Comparison of ENCODE assay signal across 20 cellular contexts in genomic region chr3:78969483-78969882, GRCh38.
DNase-seq lines count a peak whose midpoint lies in the region; ATAC-seq and TF ChIP-seq lines count a peak whose summit lies in the region.
"Had no signal": no experiment of that assay in that cellular context is flagged by ENCODE, and none has a peak within 500 bp of the region (broad histone marks: within the 10 kb centered on the region; RNA-seq: fewer than 3 reads in every experiment).

No MANE protein-coding gene starts in this region.

- H3K27me3 ChIP-seq in right atrium auricular region (no peaks in the 10 kb centered on the region), brain microvascular endothelial cell (replicated peaks) (no peaks in the 10 kb centered on the region)
- H3K27me3 ChIP-seq: hepatocyte, right lobe of liver, upper lobe of right lung had no signal

- no peaks in the 10 kb centered on the region for H3K9me3 ChIP-seq in right atrium auricular region
- H3K9me3 ChIP-seq: A549, right lobe of liver, upper lobe of right lung had no signal

- H3K4me3 ChIP-seq in right atrium auricular region, result no peak overlapping the region
- H3K4me3 ChIP-seq in brain microvascular endothelial cell (ENCODE audit: low read depth, low read length), result no peak overlapping the region
- H3K4me3 ChIP-seq: A549, hepatocyte, K562, PC-9, right lobe of liver, upper lobe of right lung had no signal

- H3K36me3 ChIP-seq in right atrium auricular region (no peaks in the 10 kb centered on the region), brain microvascular endothelial cell (replicated peaks) (no peaks in the 10 kb centered on the region)
- H3K36me3 ChIP-seq: right lobe of liver, upper lobe of right lung had no signal

- in situ Hi-C loops in brain microvascular endothelial cell (cut with HindIII; ENCODE audit: low pct_ligation_motif_present, low sequenced_read_pairs), result no loop called here

- no peak for TF ChIP-seq CTCF in right atrium auricular region (IDR thresholded peaks at IDR 0.05)
- no peak for TF ChIP-seq CTCF in brain microvascular endothelial cell (IDR thresholded peaks at IDR 0.05; ENCODE audit: low read depth, low read length, missing control alignments)

- H3K27ac ChIP-seq in right atrium auricular region (no peak overlapping the region), brain microvascular endothelial cell (no peak overlapping the region), substantia nigra (ENCODE audit: low read depth, low read length, poor library complexity, severe bottlenecking) (peak overlapping the region; percentile 66)
- H3K27ac ChIP-seq: A549, hepatocyte, PC-9, right lobe of liver, upper lobe of right lung had no signal

- intact Hi-C loops in Right ventricle myocardium inferior (cut with DNase I) (no loop called here), head of caudate nucleus (cut with DNase I) (no loop called here)

- DNase-seq in Right ventricle myocardium inferior (ENCODE audit: missing footprints) (no peak), right atrium auricular region (ENCODE audit: low spot score) (no peak), brain microvascular endothelial cell (peak; percentile 58), head of caudate nucleus (peak in 38 of 42 donors; percentile 10 to 80 (median 52)), substantia nigra (lab: John Stamatoyannopoulos, UW) (peak in 34 of 49 donors; percentile 1 to 81 (median 23)), ureter (ENCODE audit: low spot score) (no peak), GM19238 (ENCODE audit: insufficient read length, low spot score) (no peak)
- DNase-seq: activated naive CD4-positive, alpha-beta T cell treated with anti-CD3 and anti-CD28 coated beads for 36 hours; Calu3; endodermal cell; NCI-H1417 treated with DMSO at 0.1 percent for 48 hours; NCI-H510A; PC-9; right lobe of liver; stimulated activated CD4-positive, alpha-beta T cell treated with anti-CD3 and anti-CD28 coated beads, Interleukin-4, amount 100 ng/mL, for 4 hours; upper lobe of right lung had no signal

- no peaks in the 10 kb centered on the region for H3K4me1 ChIP-seq in right atrium auricular region
- H3K4me1 ChIP-seq: right lobe of liver, upper lobe of right lung had no signal

- ATAC-seq in Right ventricle myocardium inferior (peak; percentile 64), HG02852 (IDR thresholded peaks at IDR 0.05; ENCODE audit: unreplicated experiment) (no peak)
- ATAC-seq: A549, K562, right lobe of liver, upper lobe of right lung had no signal

Comparison
In these comparisons a context has a peak if more than half of its experiments do, and no peak if none do; other contexts are left out.
1. DNase-seq: peak in brain microvascular endothelial cell (single experiment), head of caudate nucleus (38 of 42) and substantia nigra (34 of 49); none in Right ventricle myocardium inferior (single experiment), right atrium auricular region (single experiment), ureter (single experiment) and GM19238 (single experiment).